In the genomic region with DNA sequence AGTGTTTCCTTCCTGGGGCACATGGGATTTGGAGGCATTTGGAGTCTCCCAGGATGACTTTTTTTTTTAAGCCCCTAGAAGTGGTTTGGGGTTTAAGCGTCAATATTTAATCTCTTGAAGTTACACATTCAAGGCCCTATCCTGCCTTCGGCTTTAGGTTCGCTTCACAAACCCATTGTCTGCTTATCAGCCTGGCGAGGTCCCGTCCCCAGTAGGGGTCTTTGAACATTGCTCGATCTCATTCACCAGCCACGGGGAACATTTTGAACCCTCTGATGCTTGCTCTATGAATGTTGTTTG, we compare ENCODE assay signal across 23 cellular contexts.
A peak's percentile ranks its signal among the peaks of the same experiment; 100 is the strongest.
DNase-seq lines count a peak whose midpoint lies in the region; ATAC-seq, FAIRE-seq and TF ChIP-seq lines count a peak whose summit lies in the region.
"Had no signal": no experiment of that assay in that cellular context is flagged by ENCODE, and none has a peak within 500 bp of the region (broad histone marks: within the 10 kb centered on the region; RNA-seq: fewer than 3 reads in every experiment).

No MANE protein-coding gene starts in this region.

- intact Hi-C loops in thyroid gland (cut with DNase I) = loop anchor here (10.0 kb wide), 1 partner anchor 316 kb away; no protein-coding TSS in a partner anchor

- H3K9me3 Mint-ChIP-seq in WTC11 = no peaks in the 10 kb centered on the region
- H3K9me3 Mint-ChIP-seq: CD8-positive, alpha-beta T cell; GM23338; H9 had no signal

- no peaks in the 10 kb centered on the region for H3K4me1 Mint-ChIP-seq in WTC11
- H3K4me1 Mint-ChIP-seq: GM23338 had no signal

- no peaks in the 10 kb centered on the region for H3K9me3 ChIP-seq in thyroid gland
- H3K9me3 ChIP-seq: Caco-2, SJSA1 had no signal

- no peak overlapping the region for H3K4me3 Mint-ChIP-seq in WTC11
- H3K4me3 Mint-ChIP-seq: B cell; CD8-positive, alpha-beta T cell; GM23338; H9 had no signal

- no peaks in the 10 kb centered on the region for H3K27me3 ChIP-seq in thyroid gland

- H3K27ac Mint-ChIP-seq in WTC11 = no peak overlapping the region
- H3K27ac Mint-ChIP-seq: B cell; CD8-positive, alpha-beta T cell; GM23338; H9 had no signal

- no peak for TF ChIP-seq POLR2A in GM12891 (IDR thresholded peaks at IDR 0.05; ENCODE audit: low read depth, low read length)
- no peak for TF ChIP-seq POLR2A in thyroid gland (IDR thresholded peaks at IDR 0.05)

- H3K27me3 Mint-ChIP-seq in WTC11 (ENCODE audit: low read depth) = peaks cover 42% of the 10 kb centered on the region
- H3K27me3 Mint-ChIP-seq: B cell had no signal

- H3K36me3 Mint-ChIP-seq in WTC11 = no peaks in the 10 kb centered on the region

- WGBS in thyroid gland, 2 donors = 87 to 92% methylated on average over 7 of the region's 7 CpGs

- H3K4me3 ChIP-seq in thyroid gland (replicated peaks in 1 of 3) (no peak overlapping the region), foreskin fibroblast (ENCODE audit: low read depth in 1 of 2, low read length in 2 of 2) (no peak overlapping the region)
- H3K4me3 ChIP-seq: GM23338, SJSA1 had no signal

- CTCF ChIA-PET in WTC11 (lab: Charles Lee) = interaction anchor here (2.3 kb wide), 1 partner anchor 11 kb away, joined by 7 read pairs; no protein-coding TSS in a partner anchor

- H3K4me1 ChIP-seq in thyroid gland = peaks cover 40 to 53% of the 10 kb centered on the region in 2 donors
- H3K4me1 ChIP-seq: Caco-2, SJSA1 had no signal

- DNase-seq in GM12891 (ENCODE audit: insufficient read length, low spot score) (peak; percentile 1), WTC11 (ENCODE audit: low spot score) (peak; percentile 1), mesenteric fat pad (ENCODE audit: low spot score) (peak; percentile 28), thyroid gland (no peak), NCI-H2171 treated with DMSO at 0.1 percent for 48 hours (lab: John Stamatoyannopoulos, UW) (no peak), foreskin fibroblast (no peak)
- no peak for DNase-seq in stimulated activated naive CD4-positive, alpha-beta T cell treated with Interleukin-2 at 50 U/mL for 16 hours (lab: John Stamatoyannopoulos, UW)
- DNase-seq: Karpas-422, NCI-H1092, NCI-H1436, NCI-H187 treated with DMSO at 0.1 percent for 48 hours, NCI-H446, NCI-H526 treated with DMSO at 0.1 percent for 48 hours, RPMI8226 had no signal

- ATAC-seq in WTC11 = no peak
- ATAC-seq: CD8-positive, alpha-beta T cell; GM23338; HepG2 had no signal

- no peaks in the 10 kb centered on the region for H3K36me3 ChIP-seq in thyroid gland
- H3K36me3 ChIP-seq: SJSA1 had no signal

- FAIRE-seq in GM12891 (lab: Jason Lieb, UNC) = no peak
- FAIRE-seq: G401.6, HepG2 had no signal

- H3K27ac ChIP-seq in thyroid gland = peak overlapping the region; percentile 75 to 85 (median 77)
- H3K27ac ChIP-seq: C4-2B, SJSA1 had no signal

- TF ChIP-seq CTCF in WTC11 (IDR thresholded peaks at IDR 0.05) (no peak), thyroid gland (IDR thresholded peaks at IDR 0.05) (no peak), foreskin fibroblast (IDR thresholded peaks at IDR 0.05; ENCODE audit: low read depth, low read length) (no peak)

- POLR2A ChIA-PET in WTC11 (lab: Charles Lee) = no interaction called here

TF ChIP-seq in GM12891, 5 proteins besides CTCF, POLR2A, EP300 and RAD21:
- no peak for TF ChIP-seq POLR2AphosphoS5 (IDR thresholded peaks at IDR 0.05; ENCODE audit: low read depth, low read length)
- TF ChIP-seq SPI1 (IDR thresholded peaks at IDR 0.05; ENCODE audit: low read depth, low read length) = no peak
- no peak for TF ChIP-seq TAF1 (IDR thresholded peaks at IDR 0.05; ENCODE audit: low read depth, low read length)

TF ChIP-seq in WTC11, 78 proteins besides CTCF, POLR2A, EP300 and RAD21:
- TF ChIP-seq SP1 (CRISPR knock-in tag; conservative IDR thresholded peaks at IDR 0.05) = no peak
- no peak for TF ChIP-seq ETV6 (CRISPR knock-in tag; IDR thresholded peaks at IDR 0.05)
- TF ChIP-seq, protein P1, sequence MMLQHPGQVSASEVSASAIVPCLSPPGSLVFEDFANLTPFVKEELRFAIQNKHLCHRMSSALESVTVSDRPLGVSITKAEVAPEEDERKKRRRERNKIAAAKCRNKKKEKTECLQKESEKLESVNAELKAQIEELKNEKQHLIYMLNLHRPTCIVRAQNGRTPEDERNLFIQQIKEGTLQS (CRISPR knock-in tag; conservative IDR thresholded peaks at IDR 0.05) = no peak
- no peak for TF ChIP-seq NR2C2 (CRISPR knock-in tag; IDR thresholded peaks at IDR 0.05)
- no peak for TF ChIP-seq ZBTB21 (CRISPR knock-in tag; IDR thresholded peaks at IDR 0.05; ENCODE audit: borderline replicate concordance)
- TF ChIP-seq, protein P2, sequence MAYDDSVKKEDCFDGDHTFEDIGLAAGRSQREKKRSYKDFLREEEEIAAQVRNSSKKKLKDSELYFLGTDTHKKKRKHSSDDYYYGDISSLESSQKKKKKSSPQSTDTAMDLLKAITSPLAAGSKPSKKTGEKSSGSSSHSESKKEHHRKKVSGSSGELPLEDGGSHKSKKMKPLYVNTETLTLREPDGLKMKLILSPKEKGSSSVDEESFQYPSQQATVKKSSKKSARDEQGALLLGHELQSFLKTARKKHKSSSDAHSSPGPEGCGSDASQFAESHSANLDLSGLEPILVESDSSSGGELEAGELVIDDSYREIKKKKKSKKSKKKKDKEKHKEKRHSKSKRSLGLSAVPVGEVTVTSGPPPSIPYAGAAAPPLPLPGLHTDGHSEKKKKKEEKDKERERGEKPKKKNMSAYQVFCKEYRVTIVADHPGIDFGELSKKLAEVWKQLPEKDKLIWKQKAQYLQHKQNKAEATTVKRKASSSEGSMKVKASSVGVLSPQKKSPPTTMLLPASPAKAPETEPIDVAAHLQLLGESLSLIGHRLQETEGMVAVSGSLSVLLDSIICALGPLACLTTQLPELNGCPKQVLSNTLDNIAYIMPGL (CRISPR knock-in tag; IDR thresholded peaks at IDR 0.05) = no peak
- TF ChIP-seq RORB (CRISPR knock-in tag; IDR thresholded peaks at IDR 0.05) = no peak
- TF ChIP-seq, protein P3, sequence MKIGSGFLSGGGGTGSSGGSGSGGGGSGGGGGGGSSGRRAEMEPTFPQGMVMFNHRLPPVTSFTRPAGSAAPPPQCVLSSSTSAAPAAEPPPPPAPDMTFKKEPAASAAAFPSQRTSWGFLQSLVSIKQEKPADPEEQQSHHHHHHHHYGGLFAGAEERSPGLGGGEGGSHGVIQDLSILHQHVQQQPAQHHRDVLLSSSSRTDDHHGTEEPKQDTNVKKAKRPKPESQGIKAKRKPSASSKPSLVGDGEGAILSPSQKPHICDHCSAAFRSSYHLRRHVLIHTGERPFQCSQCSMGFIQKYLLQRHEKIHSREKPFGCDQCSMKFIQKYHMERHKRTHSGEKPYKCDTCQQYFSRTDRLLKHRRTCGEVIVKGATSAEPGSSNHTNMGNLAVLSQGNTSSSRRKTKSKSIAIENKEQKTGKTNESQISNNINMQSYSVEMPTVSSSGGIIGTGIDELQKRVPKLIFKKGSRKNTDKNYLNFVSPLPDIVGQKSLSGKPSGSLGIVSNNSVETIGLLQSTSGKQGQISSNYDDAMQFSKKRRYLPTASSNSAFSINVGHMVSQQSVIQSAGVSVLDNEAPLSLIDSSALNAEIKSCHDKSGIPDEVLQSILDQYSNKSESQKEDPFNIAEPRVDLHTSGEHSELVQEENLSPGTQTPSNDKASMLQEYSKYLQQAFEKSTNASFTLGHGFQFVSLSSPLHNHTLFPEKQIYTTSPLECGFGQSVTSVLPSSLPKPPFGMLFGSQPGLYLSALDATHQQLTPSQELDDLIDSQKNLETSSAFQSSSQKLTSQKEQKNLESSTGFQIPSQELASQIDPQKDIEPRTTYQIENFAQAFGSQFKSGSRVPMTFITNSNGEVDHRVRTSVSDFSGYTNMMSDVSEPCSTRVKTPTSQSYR (CRISPR knock-in tag; IDR thresholded peaks at IDR 0.05) = no peak

Comparison
In these comparisons a context has a peak if more than half of its experiments do, and no peak if none do; other contexts are left out.
1. DNase-seq: peak in GM12891 (single experiment), WTC11 (single experiment) and mesenteric fat pad (single experiment); none in thyroid gland (0 of 2), NCI-H2171 treated with DMSO at 0.1 percent for 48 hours (single experiment), stimulated activated naive CD4-positive, alpha-beta T cell treated with Interleukin-2 at 50 U/mL for 16 hours (single experiment) and foreskin fibroblast (0 of 2).